ENCODE assay signal across 30 cellular contexts in the genomic region with DNA sequence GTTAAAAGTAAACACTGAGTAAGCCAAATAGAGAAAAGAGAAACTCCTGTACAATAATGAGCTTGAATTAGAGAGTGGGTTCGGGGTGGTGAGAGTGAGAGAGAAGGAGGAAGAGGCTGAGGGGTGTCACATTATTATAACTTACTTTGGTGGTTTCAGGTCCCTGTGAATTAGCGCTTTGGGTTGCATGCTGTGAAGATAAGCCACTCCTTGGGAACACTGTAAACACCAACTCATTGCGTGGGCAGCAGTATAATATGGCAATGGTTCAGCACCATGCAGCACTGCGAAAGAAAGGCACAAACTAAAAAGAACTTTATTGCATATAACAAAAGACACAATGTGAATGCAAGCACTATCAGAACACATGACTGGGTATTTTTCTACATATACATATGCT.
"Had no signal": no experiment of that assay in that cellular context is flagged by ENCODE, and none has a peak within 500 bp of the region (broad histone marks: within the 10 kb centered on the region; RNA-seq: fewer than 3 reads in every experiment).

No MANE protein-coding gene starts in this region.

- H3K4me3 Mint-ChIP-seq: activated B cell treated with CpG ODN at 0.5 μM for 24 hours; activated CD4-positive, alpha-beta memory T cell treated with anti-CD3 and anti-CD28 coated beads for 36 hours; activated CD4-positive, alpha-beta T cell treated with anti-CD3 and anti-CD28 coated beads, Interleukin-2, amount 10 ng/mL, durations not matched to agents 7 days and 5 days; activated naive CD4-positive, alpha-beta T cell treated with anti-CD3 and anti-CD28 coated beads, Interleukin-2, amount 10 ng/mL, durations not matched to agents 7 days and 5 days; activated naive CD8-positive, alpha-beta T cell treated with anti-CD3 and anti-CD28 coated beads for 36 hours; T-helper 17 cell had no signal

- H3K27ac ChIP-seq: breast epithelium, RWPE1, SJCRH30 had no signal

- DNase-seq: activated B cell treated with CpG ODN at 0.5 μM for 24 hours; activated CD4-positive, alpha-beta memory T cell treated with anti-CD3 and anti-CD28 coated beads for 36 hours; activated CD4-positive, alpha-beta T cell treated with anti-CD3 and anti-CD28 coated beads for 1 hour; activated CD4-positive, alpha-beta T cell treated with anti-CD3 and anti-CD28 coated beads, Interleukin-2, amount 10 ng/mL, durations not matched to agents 7 days and 5 days; activated gamma-delta T cell treated with Interleukin-2 at 50 U/mL for 16 hours; activated naive CD4-positive, alpha-beta T cell treated with anti-CD3 and anti-CD28 coated beads, Interleukin-2, amount 10 ng/mL, durations not matched to agents 7 days and 5 days; activated naive CD8-positive, alpha-beta T cell treated with anti-CD3 and anti-CD28 coated beads for 36 hours; activated T-cell treated with anti-CD3 and anti-CD28 coated beads for 4 hours; activated T-cell treated with anti-CD3 and anti-CD28 coated beads, Interleukin-2, amount 50 U/mL, for 48 hours; caudate nucleus; Kasumi-1; KBM-7; NCI-H1048; NCI-H146; NCI-H187 treated with DMSO at 0.1 percent for 48 hours; NCI-H2081 treated with DMSO at 0.1 percent for 48 hours; NCI-H2171; NCI-H226; NCI-H526; NCI-H82; Right ventricle myocardium superior; SJCRH30; SK-N-SH; T-helper 17 cell; T-helper 9 cell had no signal

- H3K9ac ChIP-seq: SK-N-SH had no signal

- H3K27me3 Mint-ChIP-seq: activated B cell treated with CpG ODN at 0.5 μM for 24 hours; activated CD4-positive, alpha-beta memory T cell treated with anti-CD3 and anti-CD28 coated beads for 36 hours; activated CD4-positive, alpha-beta T cell treated with anti-CD3 and anti-CD28 coated beads, Interleukin-2, amount 10 ng/mL, durations not matched to agents 7 days and 5 days; activated naive CD4-positive, alpha-beta T cell treated with anti-CD3 and anti-CD28 coated beads, Interleukin-2, amount 10 ng/mL, durations not matched to agents 7 days and 5 days; activated naive CD8-positive, alpha-beta T cell treated with anti-CD3 and anti-CD28 coated beads for 36 hours; T-helper 17 cell had no signal

- ATAC-seq: Panc1, T-helper 17 cell had no signal

- H3K27ac Mint-ChIP-seq: activated B cell treated with CpG ODN at 0.5 μM for 24 hours; activated CD4-positive, alpha-beta memory T cell treated with anti-CD3 and anti-CD28 coated beads for 36 hours; activated CD4-positive, alpha-beta T cell treated with anti-CD3 and anti-CD28 coated beads, Interleukin-2, amount 10 ng/mL, durations not matched to agents 7 days and 5 days; activated naive CD4-positive, alpha-beta T cell treated with anti-CD3 and anti-CD28 coated beads, Interleukin-2, amount 10 ng/mL, durations not matched to agents 7 days and 5 days; activated naive CD8-positive, alpha-beta T cell treated with anti-CD3 and anti-CD28 coated beads for 36 hours; activated T-helper 2 cell treated with anti-CD3 and anti-CD28 coated beads, Interferon-gamma antibody, Interleukin-2, Interleukin-4, amounts not matched to agents 10 μg/mL and 5 μg/mL and 100 μg/mL, durations not matched to agents 14 hours and 24 hours and 36 hours; T-helper 17 cell had no signal

- H3K4me1 ChIP-seq: breast epithelium, SJCRH30 had no signal

- H3K9me3 Mint-ChIP-seq: activated B cell treated with CpG ODN at 0.5 μM for 24 hours; activated CD4-positive, alpha-beta memory T cell treated with anti-CD3 and anti-CD28 coated beads for 36 hours; activated naive CD8-positive, alpha-beta T cell treated with anti-CD3 and anti-CD28 coated beads for 36 hours; activated T-helper 2 cell treated with anti-CD3 and anti-CD28 coated beads, Interferon-gamma antibody, Interleukin-2, Interleukin-4, amounts not matched to agents 10 μg/mL and 5 μg/mL and 100 μg/mL, durations not matched to agents 14 hours and 24 hours and 36 hours had no signal

- H3K4me2 ChIP-seq: SK-N-SH had no signal

- H3K36me3 ChIP-seq: breast epithelium had no signal

- H3K27me3 ChIP-seq: breast epithelium, SJCRH30 had no signal

- H3K4me3 ChIP-seq: breast epithelium, SJCRH30 had no signal

- FAIRE-seq: TTC549 had no signal

- H3K9me3 ChIP-seq: breast epithelium, SK-N-SH had no signal
